Comparison of ENCODE assay signal across 21 cellular contexts in genomic region chr3:13279532-13279910, GRCh38.
A peak's percentile ranks its signal among the peaks of the same experiment; 100 is the strongest.
DNase-seq lines count a peak whose midpoint lies in the region; ATAC-seq, FAIRE-seq and TF ChIP-seq lines count a peak whose summit lies in the region.
"Had no signal": no experiment of that assay in that cellular context is flagged by ENCODE, and none has a peak within 500 bp of the region (broad histone marks: within the 10 kb centered on the region; RNA-seq: fewer than 3 reads in every experiment).

No MANE protein-coding gene starts in this region.

- peak overlapping the region; percentile 87 for H2AK5ac ChIP-seq in neuronal stem cell (ENCODE audit: low read depth, low read length)

- H3K4me1 ChIP-seq in BLaER1 treated with 17β-estradiol and CSF1 and Interleukin-3, amounts not matched to agents 10 nM and 100 nM: peaks cover 33 to 86% (median 77%) of the 10 kb centered on the region in 10 experiments
- peaks cover 8 to 31% of the 10 kb centered on the region in 2 experiments; a peak in 4 of 5 replicates for H3K4me1 ChIP-seq in K562 (replicated peaks in 1 of 2; ENCODE audit: control insufficient read depth in 2 of 2, insufficient read depth in 2 of 2, low read length in 2 of 2)
- H3K4me1 ChIP-seq in neuronal stem cell (ENCODE audit: control insufficient read depth in 2 of 2, insufficient read depth in 1 of 2, low read depth in 1 of 2, low read length in 2 of 2): peaks cover 9 to 20% of the 10 kb centered on the region in 2 donors
- H3K4me1 ChIP-seq in upper lobe of right lung: peaks cover 9% of the 10 kb centered on the region

- DNase-seq in K562 (ENCODE audit: extremely low read depth in 1 of 4, low spot score in 3 of 4) (no peak), neuronal stem cell (ENCODE audit: low spot score) (no peak), upper lobe of right lung (peak; percentile 47), G401 (ENCODE audit: low spot score) (no peak)
- no peak for DNase-seq in stimulated activated CD4-positive, alpha-beta T cell treated with anti-CD3 and anti-CD28 coated beads, Interleukin-12 subunit alpha, Interleukin-12 subunit beta, amount 100 ng/mL, for 4 hours
- DNase-seq in activated T-cell treated with anti-CD3 and anti-CD28 coated beads, Interleukin-2, amount 50 U/mL, for 1 hour: no peak
- DNase-seq: CD8-positive, alpha-beta T cell; COR-L47; DMS153; DMS79 treated with DMSO at 0.1 percent for 48 hours; EL; GDM1; GOT3; HFFc6 had no signal

- peaks cover 0 to 37% (median 21%) of the 10 kb centered on the region in 11 experiments; a peak in 12 of 22 replicates for H4K20me1 ChIP-seq in BLaER1 treated with 17β-estradiol and CSF1 and Interleukin-3, amounts not matched to agents 10 nM and 100 nM
- peaks cover 30% of the 10 kb centered on the region for H4K20me1 ChIP-seq in K562 (replicated peaks; ENCODE audit: control insufficient read depth, insufficient read depth, low read length)

- H3K27me3 ChIP-seq in BLaER1 treated with 17β-estradiol and CSF1 and Interleukin-3, amounts not matched to agents 10 nM and 100 nM: peaks cover 38 to 52% (median 45%) of the 10 kb centered on the region in 11 experiments
- H3K27me3 ChIP-seq in K562 (ENCODE audit: control insufficient read depth in 2 of 2, insufficient read depth in 2 of 2, low read length in 2 of 2) (peaks cover 41 to 75% of the 10 kb centered on the region in 2 experiments), neuronal stem cell (ENCODE audit: control insufficient read depth in 3 of 3, insufficient read depth in 3 of 3, low read depth in 1 of 3, low read length in 3 of 3) (peaks cover 2 to 74% (median 28%) of the 10 kb centered on the region in 3 experiments), upper lobe of right lung (peaks cover 24% of the 10 kb centered on the region)

- TF ChIP-seq POLR2A in K562 (conservative IDR thresholded peaks at IDR 0.05): no peak

- no peak for TF ChIP-seq CTCF in K562 (IDR thresholded peaks at IDR 0.05 in 2 of 3, conservative IDR thresholded peaks at IDR 0.05 in 1 of 3; ENCODE audit: insufficient read depth in 2 of 3, low read depth in 1 of 3, low read length in 3 of 3)
- no peak for TF ChIP-seq CTCF in upper lobe of right lung (IDR thresholded peaks at IDR 0.05)

- H3K9me1 ChIP-seq in K562 (ENCODE audit: control insufficient read depth, insufficient read depth, low read length): no peaks in the 10 kb centered on the region

- no peak for ATAC-seq in K562
- ATAC-seq in upper lobe of right lung: no peak
- ATAC-seq: CD8-positive, alpha-beta T cell had no signal

- in situ Hi-C loops in K562 (cut with MboI) (no loop called here), G401 (cut with HindIII; ENCODE audit: low sequenced_read_pairs) (no loop called here)

- H2BK5ac ChIP-seq in neuronal stem cell (ENCODE audit: low read length): no peak overlapping the region

- no peak overlapping the region for H4K8ac ChIP-seq in neuronal stem cell (ENCODE audit: low read depth, low read length)

- no peak overlapping the region for H2BK12ac ChIP-seq in neuronal stem cell (ENCODE audit: low read length)

- no TSS peak for BruUV-seq in K562 (replicated peaks; lab: Mats Ljungman, UMichigan)

- 2% methylated on average over 6 of the region's 6 CpGs for WGBS in K562 (ENCODE audit: insufficient coverage, low coverage, missing lambda C conversion rate)
- no CpG with 5 or more reads among the region's 6 CpGs for WGBS in neuronal stem cell (ENCODE audit: extremely low coverage in 2 of 2, insufficient read length in 2 of 2, insufficient replicate concordance in 1 of 2), 2 donors

- H3K4ac ChIP-seq in neuronal stem cell (ENCODE audit: low read length): no peak overlapping the region

- H3K9me3 ChIP-seq in BLaER1 treated with 17β-estradiol and CSF1 and Interleukin-3, amounts not matched to agents 10 nM and 100 nM (replicated peaks in 1 of 11): peaks cover 10 to 14% (median 13%) of the 10 kb centered on the region in 11 experiments
- H3K9me3 ChIP-seq in K562 (replicated peaks; ENCODE audit: control insufficient read depth, insufficient read depth, low read depth, low read length) (no peaks in the 10 kb centered on the region; the same call in 1 of the 2 replicates), neuronal stem cell (replicated peaks in 1 of 2; ENCODE audit: control insufficient read depth in 2 of 2, insufficient read depth in 1 of 2, low read depth in 1 of 2, low read length in 2 of 2) (peaks cover 4 to 10% of the 10 kb centered on the region in 2 donors), upper lobe of right lung (peaks cover 4% of the 10 kb centered on the region)
- H3K9me3 ChIP-seq: HAP-1 had no signal

- H4K91ac ChIP-seq in neuronal stem cell (ENCODE audit: low read depth, low read length, poor library complexity): no peak overlapping the region

- CTCF ChIA-PET in K562 (lab: Yijun Ruan, JAX; ENCODE audit: low intra/inter-chr PET ratio): no interaction called here

- no peak overlapping the region for H2BK15ac ChIP-seq in neuronal stem cell (ENCODE audit: low read length)

- no peak for FAIRE-seq in K562 (lab: Jason Lieb, UNC)
- FAIRE-seq: A204.1, D721Med, GM12892, GM19239 had no signal

- no peak overlapping the region for H3K9ac ChIP-seq in BLaER1 treated with 17β-estradiol and CSF1 and Interleukin-3, amounts not matched to agents 10 nM and 100 nM
- peak overlapping the region in 1 of 2 experiments; percentile 3; a peak in 1 of 4 replicates for H3K9ac ChIP-seq in K562 (ENCODE audit: insufficient read depth in 1 of 2, low read depth in 2 of 2, low read length in 2 of 2)
- no peak overlapping the region for H3K9ac ChIP-seq in neuronal stem cell (ENCODE audit: low read depth, low read length, poor library complexity)

- no peak overlapping the region for H3K27ac ChIP-seq in BLaER1 treated with 17β-estradiol and CSF1 and Interleukin-3, amounts not matched to agents 10 nM and 100 nM
- no peak overlapping the region for H3K27ac ChIP-seq in K562 (ENCODE audit: extremely low read depth, low read depth, low read length)
- H3K27ac ChIP-seq in neuronal stem cell (replicated peaks; ENCODE audit: low read length): no peak overlapping the region
- no peak overlapping the region for H3K27ac ChIP-seq in upper lobe of right lung
- H3K27ac ChIP-seq: HL-60 had no signal

- H3K4me2 ChIP-seq in BLaER1 treated with 17β-estradiol and CSF1 and Interleukin-3, amounts not matched to agents 10 nM and 100 nM: peak overlapping the region in 9 of 11 experiments; percentile 1 to 97 (median 49); a peak in 16 of 22 replicates
- H3K4me2 ChIP-seq in K562 (ENCODE audit: insufficient read depth, low read length) (no peak overlapping the region), neuronal stem cell (ENCODE audit: insufficient read depth, low read length, poor library complexity, severe bottlenecking) (no peak overlapping the region)

- intact Hi-C loops in K562 (cut with micrococcal nuclease): no loop called here
- intact Hi-C loops in upper lobe of right lung (cut with DNase I): no loop called here

- TF ChIP-seq RAD21 in K562 (CRISPR knock-in tag; conservative IDR thresholded peaks at IDR 0.05 in 1 of 2, IDR thresholded peaks at IDR 0.05 in 1 of 2): no peak

- no peaks in the 10 kb centered on the region for H3K79me2 ChIP-seq in K562 (ENCODE audit: control insufficient read depth, insufficient read depth, low read length)

- H2AFZ ChIP-seq in K562 (ENCODE audit: low read depth, low read length) (no peak overlapping the region), neuronal stem cell (ENCODE audit: low read length) (no peak overlapping the region)

- no peak overlapping the region for H2BK120ac ChIP-seq in neuronal stem cell (ENCODE audit: low read depth, low read length)

- H3K36me3 ChIP-seq in BLaER1 treated with 17β-estradiol and CSF1 and Interleukin-3, amounts not matched to agents 10 nM and 100 nM: peaks cover 0 to 6% (median 0%) of the 10 kb centered on the region in 11 experiments; a peak in 3 of 22 replicates
- no peaks in the 10 kb centered on the region for H3K36me3 ChIP-seq in K562 (ENCODE audit: control insufficient read depth, insufficient read depth, low read length)
- no peaks in the 10 kb centered on the region for H3K36me3 ChIP-seq in neuronal stem cell (replicated peaks in 1 of 2; ENCODE audit: control insufficient read depth in 2 of 2, insufficient read depth in 2 of 2, low read length in 2 of 2)
- H3K36me3 ChIP-seq in upper lobe of right lung: no peaks in the 10 kb centered on the region
- H3K36me3 ChIP-seq: HAP-1 had no signal

- TF ChIP-seq EP300 in K562 (IDR thresholded peaks at IDR 0.05; ENCODE audit: low read length): no peak

- H3K79me1 ChIP-seq in neuronal stem cell (ENCODE audit: low read depth, low read length): no peaks in the 10 kb centered on the region

- H3K14ac ChIP-seq in neuronal stem cell (ENCODE audit: low read length): no peak overlapping the region

- no peak overlapping the region for H3K4me3 ChIP-seq in BLaER1 treated with 17β-estradiol and CSF1 and Interleukin-3, amounts not matched to agents 10 nM and 100 nM
- H3K4me3 ChIP-seq in K562 (no peak overlapping the region), neuronal stem cell (ENCODE audit: low read length in 2 of 2) (no peak overlapping the region), upper lobe of right lung (no peak overlapping the region)
- H3K4me3 ChIP-seq: HAP-1 had no signal

- H3K23ac ChIP-seq in neuronal stem cell (ENCODE audit: low read depth, low read length, poor library complexity): no peak overlapping the region

- no peak overlapping the region for H3K18ac ChIP-seq in neuronal stem cell (ENCODE audit: low read length)

- POLR2A ChIA-PET in K562 (lab: Yijun Ruan, JAX): no interaction called here

TF ChIP-seq in K562, 482 proteins besides CTCF, POLR2A, EP300 and RAD21:
- TF ChIP-seq HES1 (IDR thresholded peaks at IDR 0.05; ENCODE audit: low read depth) (no peak), E2F5 (CRISPR knock-in tag; IDR thresholded peaks at IDR 0.05) (0 out of 2 replicates have a peak, but pooled peaks have one; percentile 16)

Comparison
In these comparisons a context has a peak if more than half of its experiments do, and no peak if none do; other contexts are left out.
1. H3K4me2 ChIP-seq: peak in BLaER1 treated with 17β-estradiol and CSF1 and Interleukin-3, amounts not matched to agents 10 nM and 100 nM (9 of 11); none in K562 (single experiment) and neuronal stem cell (single experiment).